Comparison of ENCODE assay signal across 8 cellular contexts in the genomic region with DNA sequence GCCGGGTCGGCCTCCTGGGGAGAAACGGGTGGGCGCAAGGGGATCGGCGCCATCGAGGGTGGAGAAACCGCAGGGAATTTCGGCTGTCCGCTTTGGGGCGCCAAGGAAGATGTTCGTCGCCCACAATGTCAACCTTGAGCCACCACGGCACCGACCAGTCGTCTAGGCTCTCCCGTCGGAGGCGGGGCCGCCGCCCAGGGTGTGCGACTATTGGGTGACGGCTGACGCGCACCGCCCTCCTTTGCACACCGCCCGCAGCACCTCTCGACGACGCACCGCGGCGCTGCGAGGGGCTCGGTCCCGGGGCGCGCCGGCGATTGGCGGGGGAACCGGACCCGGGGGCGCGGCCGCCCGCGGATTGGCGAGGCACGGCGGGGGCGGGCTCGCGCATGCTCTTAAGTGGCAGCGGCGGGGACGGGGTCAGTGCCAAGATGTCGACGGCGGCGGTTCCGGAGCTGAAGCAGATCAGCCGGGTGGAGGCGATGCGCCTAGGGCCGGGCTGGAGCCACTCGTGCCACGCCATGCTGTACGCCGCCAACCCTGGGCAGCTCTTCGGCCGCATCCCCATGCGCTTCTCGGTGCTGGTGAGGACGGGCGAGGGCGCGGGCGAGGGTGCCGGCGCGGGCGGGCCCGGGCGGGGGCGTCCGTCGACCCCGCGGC. TPM values are rescaled to one million over a fixed set of nuclear protein-coding genes. Genes with fewer than 3 reads are reported as not detected.
DNase-seq lines count a peak whose midpoint lies in the region; ATAC-seq and TF ChIP-seq lines count a peak whose summit lies in the region.

A gene (plus strand): TSS at position 267 of the 660 bp plus-strand sequence. CDS start 165 bp downstream, at position 432.

- H4K20me1 ChIP-seq in hepatocyte (ENCODE audit: insufficient read depth, poor library complexity, severe bottlenecking), result no peaks in the 10 kb centered on the region

- 1% methylated on average over 49 of the region's 91 CpGs for whole genome bisulfite sequencing in hepatocyte (ENCODE audit: low lambda C conversion rate, missing lambda C conversion rate)
- WGBS in aorta, 2 donors, result 0% methylated on average over 63 to 91 of the region's 91 CpGs

- H3K27me3 ChIP-seq in hepatocyte (no peaks in the 10 kb centered on the region), aorta (ENCODE audit: control insufficient read depth in 1 of 2, insufficient read depth in 2 of 2, low read length in 1 of 2) (no peaks in the 10 kb centered on the region)

- no peaks in the 10 kb centered on the region for H3K9me3 ChIP-seq in hepatocyte (ENCODE audit: low read depth)
- H3K9me3 ChIP-seq in aorta (ENCODE audit: control insufficient read depth, low read length), result no peaks in the 10 kb centered on the region

- peak within 1 kb of the TSS; percentile 30 for H2AFZ ChIP-seq in hepatocyte

- ATAC-seq in GM18517 (IDR thresholded peaks at IDR 0.05; ENCODE audit: unreplicated experiment) (peak; percentile 89), HG03039 (IDR thresholded peaks at IDR 0.05; ENCODE audit: unreplicated experiment) (peak; percentile 90), aorta (ENCODE audit: low FRiP score) (peak; percentile 95)

- H3K79me2 ChIP-seq in hepatocyte, result peaks cover 17% of the 10 kb centered on the region

- peak within 1 kb of the TSS; percentile 94 for H3K4me2 ChIP-seq in hepatocyte

- peak within 1 kb of the TSS; percentile 90 for H3K4me3 ChIP-seq in hepatocyte
- peak within 1 kb of the TSS; percentile 55 to 74 for H3K4me3 ChIP-seq in aorta (ENCODE audit: low read length in 2 of 2)

- DNase-seq in NCI-H2081 treated with DMSO at 0.1 percent for 48 hours (lab: John Stamatoyannopoulos, UW) (peak; percentile 80), T1000 (lab: John Stamatoyannopoulos, UW) (peak; percentile 97), astrocyte of the hippocampus (ENCODE audit: low read depth, low spot score) (peak; percentile 99), hepatocyte (ENCODE audit: low spot score) (peak; percentile 98), renal cortical epithelial cell (ENCODE audit: low read depth) (peak; percentile 77), aorta (peak; percentile 98 to 99)

- no peaks in the 10 kb centered on the region for H3K36me3 ChIP-seq in hepatocyte (replicated peaks; ENCODE audit: insufficient read depth, low read depth)
- H3K36me3 ChIP-seq in aorta (ENCODE audit: control insufficient read depth in 1 of 2, insufficient read depth in 2 of 2, low read length in 1 of 2), result peaks cover 0 to 3% of the 10 kb centered on the region in 2 donors

- peak; percentile 21 for TF ChIP-seq CTCF in hepatocyte (IDR thresholded peaks at IDR 0.05; ENCODE audit: poor library complexity)

- peaks cover 19% of the 10 kb centered on the region for H3K4me1 ChIP-seq in hepatocyte (ENCODE audit: insufficient read depth)
- no peaks in the 10 kb centered on the region for H3K4me1 ChIP-seq in aorta (ENCODE audit: control insufficient read depth in 1 of 2, insufficient read depth in 2 of 2, low read length in 2 of 2)

- no peaks in the 10 kb centered on the region for H3K9me2 ChIP-seq in hepatocyte (replicated peaks; ENCODE audit: insufficient read depth)

- peak within 1 kb of the TSS; percentile 91 for H3K27ac ChIP-seq in hepatocyte
- peak within 1 kb of the TSS in 1 of 2 donors; percentile 62 for H3K27ac ChIP-seq in aorta (ENCODE audit: low read depth in 1 of 2, low read length in 2 of 2)

- intact Hi-C loops in aorta (cut with DNase I), result loop anchor here (1.0 to 5.0 kb wide), 4 partner anchors 74 to 264 kb away; a partner anchor contains a TSS

RNA-seq across cellular contexts. Expression of the gene that starts here (rescaled TPM):
- total RNA-seq in hepatocyte (40.4 and 54.8 TPM in 2 replicates), renal cortical epithelial cell (30.9 and 49.2 TPM in 2 replicates), aorta (10 to 100 TPM; 11.1 to 16.2 TPM)
- polyA plus RNA-seq in hepatocyte (78.8 and 80.5 TPM in 2 replicates), aorta (10 to 100 TPM; 25.2 to 28.3 TPM)
